ENCODE assay signal across 11 cellular contexts in genomic region chr12:26798013-26798412, GRCh38. TPM values are rescaled to one million over a fixed set of nuclear protein-coding genes. Genes with fewer than 3 reads are reported as not detected.
A peak's percentile ranks its signal among the peaks of the same experiment; 100 is the strongest.
DNase-seq lines count a peak whose midpoint lies in the region; ATAC-seq, FAIRE-seq and TF ChIP-seq lines count a peak whose summit lies in the region.
"Had no signal": no experiment of that assay in that cellular context is flagged by ENCODE, and none has a peak within 500 bp of the region (broad histone marks: within the 10 kb centered on the region; RNA-seq: fewer than 3 reads in every experiment).

No MANE protein-coding gene starts in this region.

- ATAC-seq in HG02759 (IDR thresholded peaks at IDR 0.05; ENCODE audit: unreplicated experiment), result peak; percentile 51
- no peak for ATAC-seq in WTC11
- no peak for ATAC-seq in activated CD8-positive, alpha-beta memory T cell treated with anti-CD3 and anti-CD28 coated beads, Interleukin-2, amount 10 ng/mL, durations not matched to agents 7 days and 5 days
- ATAC-seq: stimulated activated naive CD8-positive, alpha-beta T cell treated with anti-CD3 and anti-CD28 coated beads, Interleukin-15, Interleukin-2, amounts not matched to agents 100 U/mL and 50 U/mL, for 24 hours had no signal

- TF ChIP-seq CTCF in WTC11 (IDR thresholded peaks at IDR 0.05) (no peak), nephron (IDR thresholded peaks at IDR 0.05; ENCODE audit: unreplicated experiment in 3 of 3) (no peak)

- DNase-seq in GM18507 (ENCODE audit: extremely low spot score, insufficient read length, low read depth) (no peak), WTC11 (ENCODE audit: low spot score) (no peak), activated gamma-delta T cell (lab: John Stamatoyannopoulos, UW) (no peak), AML-193 (lab: John Stamatoyannopoulos, UW) (no peak), KG1 (lab: John Stamatoyannopoulos, UW) (no peak)
- DNase-seq in activated CD8-positive, alpha-beta memory T cell treated with anti-CD3 and anti-CD28 coated beads, Interleukin-2, amount 10 ng/mL, durations not matched to agents 7 days and 5 days, result no peak
- DNase-seq: posterior cingulate gyrus; stimulated activated naive CD8-positive, alpha-beta T cell treated with anti-CD3 and anti-CD28 coated beads, Interleukin-15, Interleukin-2, amounts not matched to agents 100 U/mL and 50 U/mL, for 24 hours had no signal

- POLR2A ChIA-PET in WTC11 (lab: Charles Lee), result no interaction called here

- peak; percentile 31 for FAIRE-seq in GM18507 (lab: Jason Lieb, UNC)

- H3K4me1 Mint-ChIP-seq in WTC11 (peaks cover 8% of the 10 kb centered on the region; the same call in 1 of the 2 replicates), nephron (peaks cover 18% of the 10 kb centered on the region)
- H3K4me1 Mint-ChIP-seq in activated CD8-positive, alpha-beta memory T cell treated with anti-CD3 and anti-CD28 coated beads, Interleukin-2, amount 10 ng/mL, durations not matched to agents 7 days and 5 days, result no peaks in the 10 kb centered on the region

- peak overlapping the region; percentile 10; the same call in 1 of the 2 replicates for H3K27ac Mint-ChIP-seq in WTC11
- peak overlapping the region; percentile 1 to 73 (median 53) for H3K27ac Mint-ChIP-seq in nephron
- no peak overlapping the region for H3K27ac Mint-ChIP-seq in activated CD8-positive, alpha-beta memory T cell treated with anti-CD3 and anti-CD28 coated beads, Interleukin-2, amount 10 ng/mL, durations not matched to agents 7 days and 5 days
- H3K27ac Mint-ChIP-seq: activated T-helper 1 cell treated with anti-CD3 and anti-CD28 coated beads, Interleukin-12 subunit alpha, Interleukin-12 subunit beta, Interleukin-2, Interleukin-4 antibody, amounts not matched to agents 30 ng/mL and 10 ng/mL and 1 ng/mL, durations not matched to agents 14 hours and 24 hours and 36 hours had no signal

- H3K4me3 Mint-ChIP-seq in WTC11 (no peak overlapping the region), nephron (no peak overlapping the region)
- H3K4me3 Mint-ChIP-seq in activated CD8-positive, alpha-beta memory T cell treated with anti-CD3 and anti-CD28 coated beads, Interleukin-2, amount 10 ng/mL, durations not matched to agents 7 days and 5 days, result no peak overlapping the region
- H3K4me3 Mint-ChIP-seq: activated T-helper 1 cell treated with anti-CD3 and anti-CD28 coated beads, Interleukin-12 subunit alpha, Interleukin-12 subunit beta, Interleukin-2, Interleukin-4 antibody, amounts not matched to agents 30 ng/mL and 10 ng/mL and 1 ng/mL, durations not matched to agents 14 hours and 24 hours and 36 hours had no signal

- H3K36me3 Mint-ChIP-seq in WTC11, result no peaks in the 10 kb centered on the region
- no peaks in the 10 kb centered on the region for H3K36me3 Mint-ChIP-seq in nephron (ENCODE audit: low read depth)
- H3K36me3 Mint-ChIP-seq in activated CD8-positive, alpha-beta memory T cell treated with anti-CD3 and anti-CD28 coated beads, Interleukin-2, amount 10 ng/mL, durations not matched to agents 7 days and 5 days, result peaks cover 15% of the 10 kb centered on the region

- no peaks in the 10 kb centered on the region for H3K9me3 Mint-ChIP-seq in WTC11
- H3K9me3 Mint-ChIP-seq in nephron, result no peaks in the 10 kb centered on the region
- H3K9me3 Mint-ChIP-seq in activated CD8-positive, alpha-beta memory T cell treated with anti-CD3 and anti-CD28 coated beads, Interleukin-2, amount 10 ng/mL, durations not matched to agents 7 days and 5 days (ENCODE audit: low read depth), result no peaks in the 10 kb centered on the region
- H3K9me3 Mint-ChIP-seq: activated T-helper 1 cell treated with anti-CD3 and anti-CD28 coated beads, Interleukin-12 subunit alpha, Interleukin-12 subunit beta, Interleukin-2, Interleukin-4 antibody, amounts not matched to agents 30 ng/mL and 10 ng/mL and 1 ng/mL, durations not matched to agents 14 hours and 24 hours and 36 hours had no signal

- no peaks in the 10 kb centered on the region for H3K27me3 Mint-ChIP-seq in WTC11 (ENCODE audit: low read depth)
- H3K27me3 Mint-ChIP-seq in nephron (ENCODE audit: low read depth), result no peaks in the 10 kb centered on the region
- H3K27me3 Mint-ChIP-seq in activated CD8-positive, alpha-beta memory T cell treated with anti-CD3 and anti-CD28 coated beads, Interleukin-2, amount 10 ng/mL, durations not matched to agents 7 days and 5 days, result no peaks in the 10 kb centered on the region

- CTCF ChIA-PET in WTC11 (lab: Charles Lee), result no interaction called here
- CTCF ChIA-PET in activated CD8-positive, alpha-beta memory T cell treated with anti-CD3 and anti-CD28 coated beads, Interleukin-2, amount 10 ng/mL, durations not matched to agents 7 days and 5 days (lab: Charles Lee), result no interaction called here

TF ChIP-seq in WTC11, 78 proteins besides CTCF, POLR2A, EP300 and RAD21 (continues in another document):
- TF ChIP-seq SOX15 (CRISPR knock-in tag; IDR thresholded peaks at IDR 0.05) (no peak), RORB (CRISPR knock-in tag; IDR thresholded peaks at IDR 0.05) (no peak), ZNF423 (CRISPR knock-in tag; IDR thresholded peaks at IDR 0.05) (no peak), E2F1 (CRISPR knock-in tag; IDR thresholded peaks at IDR 0.05) (no peak), ATF2 (CRISPR knock-in tag; IDR thresholded peaks at IDR 0.05; ENCODE audit: borderline replicate concordance, low read depth) (no peak), CDX4 (CRISPR knock-in tag; IDR thresholded peaks at IDR 0.05; ENCODE audit: borderline replicate concordance) (no peak), ZNF416 (CRISPR knock-in tag; IDR thresholded peaks at IDR 0.05) (no peak), GABPB1 (CRISPR knock-in tag; IDR thresholded peaks at IDR 0.05) (no peak), ERG (CRISPR knock-in tag; IDR thresholded peaks at IDR 0.05) (no peak), MYBL2 (CRISPR knock-in tag; IDR thresholded peaks at IDR 0.05) (no peak), AR (CRISPR knock-in tag; IDR thresholded peaks at IDR 0.05) (no peak), JUN (CRISPR knock-in tag; IDR thresholded peaks at IDR 0.05) (no peak)

RNA-seq across cellular contexts. Expression of gene ITPR2, which starts 35.0 kb away (rescaled TPM):
- 32.2 to 50.7 TPM (median 34.2 TPM) in 3 replicates for total RNA-seq in WTC11 (2021)
- total RNA-seq in activated CD8-positive, alpha-beta memory T cell treated with anti-CD3 and anti-CD28 coated beads, Interleukin-2, amount 10 ng/mL, durations not matched to agents 7 days and 5 days, result 10 to 100 TPM; 31.1 to 37.7 TPM
